ENCODE assay signal across 8 cellular contexts in the genomic region with DNA sequence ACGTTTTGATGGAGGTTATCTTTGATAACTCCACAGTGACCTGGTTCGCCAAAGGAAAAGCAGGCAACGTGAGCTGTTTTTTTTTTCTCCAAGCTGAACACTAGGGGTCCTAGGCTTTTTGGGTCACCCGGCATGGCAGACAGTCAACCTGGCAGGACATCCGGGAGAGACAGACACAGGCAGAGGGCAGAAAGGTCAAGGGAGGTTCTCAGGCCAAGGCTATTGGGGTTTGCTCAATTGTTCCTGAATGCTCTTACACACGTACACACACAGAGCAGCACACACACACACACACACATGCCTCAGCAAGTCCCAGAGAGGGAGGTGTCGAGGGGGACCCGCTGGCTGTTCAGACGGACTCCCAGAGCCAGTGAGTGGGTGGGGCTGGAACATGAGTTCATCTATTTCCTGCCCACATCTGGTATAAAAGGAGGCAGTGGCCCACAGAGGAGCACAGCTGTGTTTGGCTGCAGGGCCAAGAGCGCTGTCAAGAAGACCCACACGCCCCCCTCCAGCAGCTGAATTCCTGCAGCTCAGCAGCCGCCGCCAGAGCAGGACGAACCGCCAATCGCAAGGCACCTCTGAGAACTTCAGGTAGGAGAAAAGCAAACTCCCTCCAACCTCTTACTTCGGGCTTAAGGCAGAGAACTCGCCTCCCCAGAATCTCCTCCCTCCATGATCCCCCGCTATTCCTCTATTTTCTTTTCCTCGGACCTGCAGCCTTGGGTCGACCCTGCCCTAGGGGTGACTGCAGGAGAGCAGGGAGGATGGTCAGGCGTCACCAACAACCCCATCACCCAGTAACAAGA. TPM values are rescaled to one million over a fixed set of nuclear protein-coding genes. Genes with fewer than 3 reads are reported as not detected.
DNase-seq lines count a peak whose midpoint lies in the region; ATAC-seq and TF ChIP-seq lines count a peak whose summit lies in the region.

Gene SERPINE1, plus strand, starts transcription at position 454 of the 809 bp plus-strand sequence. CDS start 1,290 bp downstream, outside the sequence.

- DNase-seq in PC-9 (peak; percentile 51 to 92), glomerular endothelial cell (ENCODE audit: extremely low read depth, low read depth, low spot score) (peak; percentile 92), osteoblast (ENCODE audit: insufficient read length, low spot score, missing footprints) (peak; percentile 95), aorta (peak; percentile 95 to 96), NCI-H146 (lab: John Stamatoyannopoulos, UW) (no peak)
- peak; percentile 75 for DNase-seq in activated effector memory CD4-positive, alpha-beta T cell treated with anti-CD3 and anti-CD28 coated beads, Interleukin-2, amount 50 U/mL, for 16 hours

- H3K4me1 ChIP-seq in PC-9 (replicated peaks; ENCODE audit: insufficient read depth) (peaks cover 71% of the 10 kb centered on the region), osteoblast (ENCODE audit: insufficient read depth, low read length) (peaks cover 57% of the 10 kb centered on the region), aorta (ENCODE audit: control insufficient read depth in 1 of 2, insufficient read depth in 2 of 2, low read length in 2 of 2) (no peaks in the 10 kb centered on the region)

- CTCF ChIA-PET in PC-9 (lab: Charles Lee) = interaction anchor here (0.6 to 1.9 kb wide), 5 partner anchors 10 to 32 kb away, joined by 4 to 17 read pairs (median 5); no protein-coding TSS in a partner anchor

- TF ChIP-seq CTCF in GM12874 (IDR thresholded peaks at IDR 0.05; ENCODE audit: insufficient read depth, low read depth, low read length) = peak; percentile 31; the same call in 1 of the 2 replicates
- TF ChIP-seq CTCF in PC-9 (conservative IDR thresholded peaks at IDR 0.05) = peak; percentile 15; the same call in 1 of the 2 replicates
- peak; percentile 38 for TF ChIP-seq CTCF in osteoblast (IDR thresholded peaks at IDR 0.05; ENCODE audit: extremely low read depth, low read depth, low read length)

- BruUV-seq in PC-9 (replicated peaks; lab: Mats Ljungman, UMichigan) = no TSS peak

- H3K79me2 ChIP-seq in PC-9 (ENCODE audit: low read depth) = peaks cover 15% of the 10 kb centered on the region; the same call in 1 of the 2 replicates
- H3K79me2 ChIP-seq in osteoblast (ENCODE audit: insufficient read depth, low read length) = peaks cover 27% of the 10 kb centered on the region

- H3K4me3 ChIP-seq in PC-9 (peak within 1 kb of the TSS; percentile 45; the same call in 1 of the 2 replicates), osteoblast (ENCODE audit: insufficient read depth, low read length) (peak within 1 kb of the TSS; percentile 82), aorta (ENCODE audit: low read length in 2 of 2) (peak within 1 kb of the TSS; percentile 40 to 62)

- peak; percentile 38 for ATAC-seq in HG02642 (IDR thresholded peaks at IDR 0.05; ENCODE audit: poor library complexity, unreplicated experiment)
- peak; percentile 91 for ATAC-seq in aorta (ENCODE audit: low FRiP score)

- peak within 1 kb of the TSS; percentile 99 for H3K27ac ChIP-seq in PC-9
- peak within 1 kb of the TSS; percentile 98 for H3K27ac ChIP-seq in osteoblast (ENCODE audit: low read depth, low read length)
- peak within 1 kb of the TSS; percentile 12 to 85 for H3K27ac ChIP-seq in aorta (ENCODE audit: low read depth in 1 of 2, low read length in 2 of 2)

- H3K36me3 ChIP-seq in PC-9 (ENCODE audit: low read depth) = no peaks in the 10 kb centered on the region
- peaks cover 37% of the 10 kb centered on the region for H3K36me3 ChIP-seq in osteoblast (ENCODE audit: insufficient read depth, low read length)
- peaks cover 0 to 4% of the 10 kb centered on the region in 2 donors for H3K36me3 ChIP-seq in aorta (ENCODE audit: control insufficient read depth in 1 of 2, insufficient read depth in 2 of 2, low read length in 1 of 2)

- peak within 1 kb of the TSS; percentile 62; the same call in 1 of the 2 replicates for H2AFZ ChIP-seq in PC-9
- no peak within 1 kb of the TSS for H2AFZ ChIP-seq in osteoblast (ENCODE audit: low read length)

- H3K4me2 ChIP-seq in PC-9 (peak within 1 kb of the TSS; percentile 92), osteoblast (ENCODE audit: insufficient read depth, low read length) (peak within 1 kb of the TSS; percentile 98)

- intact Hi-C loops in PC-9 (cut with micrococcal nuclease; ENCODE audit: unreplicated experiment) = loop anchor here (1.0 kb wide), 3 partner anchors 9 to 42 kb away; partner anchors contain the start of gene TRIM56
- intact Hi-C loops in aorta (cut with DNase I) = no loop called here

- 0 to 1% methylated on average over 22 of the region's 22 CpGs for WGBS in aorta, 2 donors

- POLR2A ChIA-PET in PC-9 (lab: Charles Lee; ENCODE audit: unreplicated experiment) = interaction anchor here (0.6 to 1.9 kb wide), 13 partner anchors 9 to 274 kb away, joined by 3 to 22 read pairs (median 4); partner anchors contain the start of gene ZNHIT1

- H4K20me1 ChIP-seq in PC-9 (ENCODE audit: insufficient read depth) = no peaks in the 10 kb centered on the region
- H4K20me1 ChIP-seq in osteoblast (ENCODE audit: insufficient read depth, low read length) = peaks cover 27% of the 10 kb centered on the region

- H3F3A ChIP-seq in PC-9 (ENCODE audit: insufficient read depth, low read depth) = peaks cover 63% of the 10 kb centered on the region

- H3K9me3 ChIP-seq in PC-9 (ENCODE audit: insufficient read depth, low read depth) = no peaks in the 10 kb centered on the region
- H3K9me3 ChIP-seq in osteoblast (ENCODE audit: low read depth, low read length) = no peaks in the 10 kb centered on the region
- no peaks in the 10 kb centered on the region for H3K9me3 ChIP-seq in aorta (ENCODE audit: control insufficient read depth, low read length)

- no peaks in the 10 kb centered on the region for H3K9me2 ChIP-seq in PC-9 (ENCODE audit: insufficient read depth)

- H3K27me3 ChIP-seq in PC-9 (ENCODE audit: insufficient read depth, low read depth) = no peaks in the 10 kb centered on the region
- no peaks in the 10 kb centered on the region for H3K27me3 ChIP-seq in osteoblast (ENCODE audit: insufficient read depth, low read length)
- no peaks in the 10 kb centered on the region for H3K27me3 ChIP-seq in aorta (ENCODE audit: control insufficient read depth in 1 of 2, insufficient read depth in 2 of 2, low read length in 1 of 2)

RNA-seq across cellular contexts. Expression of gene SERPINE1, which starts in this region (rescaled TPM):
- 36.2 and 45.8 TPM in 2 replicates for total RNA-seq in PC-9 (2021)
- total RNA-seq in glomerular endothelial cell = 2,911 and 5,219 TPM in 2 replicates
- total RNA-seq in osteoblast = 237 and 278 TPM in 2 replicates
- 100 to 1,000 TPM in 1 of 2 donors, 10 to 100 TPM in 1; 57.1 to 693 TPM for total RNA-seq in aorta
- polyA plus RNA-seq in aorta = 100 to 1,000 TPM in 1 of 2 donors, 10 to 100 TPM in 1; 71.5 to 137 TPM

Comparison
In these comparisons a context has a peak if more than half of its experiments do, and no peak if none do; other contexts are left out.
1. H3K27ac ChIP-seq: peak in every context shown above with its lines; median percentile 99 in PC-9; 98 in osteoblast; 48 in aorta.